In genomic region chr12:53950789-53951576, GRCh38 we compare ENCODE assay signal across 24 cellular contexts. TPM values are rescaled to one million over a fixed set of nuclear protein-coding genes. Genes with fewer than 3 reads are reported as not detected.
DNase-seq lines count a peak whose midpoint lies in the region; ATAC-seq and TF ChIP-seq lines count a peak whose summit lies in the region.
"Had no signal": no experiment of that assay in that cellular context is flagged by ENCODE, and none has a peak within 500 bp of the region (broad histone marks: within the 10 kb centered on the region; RNA-seq: fewer than 3 reads in every experiment).

No MANE protein-coding gene starts in this region.

- peak overlapping the region; percentile 68 for H3K27ac Mint-ChIP-seq in activated naive CD8-positive, alpha-beta T cell treated with anti-CD3 and anti-CD28 coated beads, Interleukin-2, amount 10 ng/mL, durations not matched to agents 7 days and 5 days
- H3K27ac Mint-ChIP-seq in activated naive CD8-positive, alpha-beta T cell treated with anti-CD3 and anti-CD28 coated beads for 36 hours = no peak overlapping the region
- H3K27ac Mint-ChIP-seq: stimulated activated effector memory CD8-positive, alpha-beta T cell treated with anti-CD3 and anti-CD28 coated beads, Interleukin-12 subunit alpha, Interleukin-12 subunit beta, amount 100 ng/mL, for 72 hours had no signal

- no peak for TF ChIP-seq CTCF in WERI-Rb-1 (IDR thresholded peaks at IDR 0.05; ENCODE audit: low read depth, low read length)
- no peak for TF ChIP-seq CTCF in upper lobe of right lung (IDR thresholded peaks at IDR 0.05)

- H3K4me3 Mint-ChIP-seq in activated naive CD8-positive, alpha-beta T cell treated with anti-CD3 and anti-CD28 coated beads, Interleukin-2, amount 10 ng/mL, durations not matched to agents 7 days and 5 days = peak overlapping the region; percentile 16
- H3K4me3 Mint-ChIP-seq in activated naive CD8-positive, alpha-beta T cell treated with anti-CD3 and anti-CD28 coated beads for 36 hours = no peak overlapping the region
- H3K4me3 Mint-ChIP-seq: stimulated activated effector memory CD8-positive, alpha-beta T cell treated with anti-CD3 and anti-CD28 coated beads, Interleukin-12 subunit alpha, Interleukin-12 subunit beta, amount 100 ng/mL, for 72 hours had no signal

- DNase-seq in activated naive CD8-positive, alpha-beta T cell treated with anti-CD3 and anti-CD28 coated beads, Interleukin-2, amount 10 ng/mL, durations not matched to agents 7 days and 5 days = peak; percentile 43
- no peak for DNase-seq in activated naive CD8-positive, alpha-beta T cell treated with anti-CD3 and anti-CD28 coated beads for 36 hours
- no peak for DNase-seq in WERI-Rb-1
- DNase-seq in upper lobe of right lung = peak; percentile 61
- DNase-seq in stimulated activated CD4-positive, alpha-beta T cell treated with anti-CD3 and anti-CD28 coated beads, Interleukin-12 subunit alpha, Interleukin-12 subunit beta, amount 100 ng/mL, for 4 hours = no peak
- DNase-seq in NCI-H345 treated with DMSO at 0.1 percent for 48 hours (lab: John Stamatoyannopoulos, UW; ENCODE audit: unreplicated experiment) = no peak
- DNase-seq: Caco-2; cerebellar nuclear complex; effector CD8-positive, alpha-beta T cell; glutamatergic neuron; GM23248; left ventricle myocardium inferior; NCI-H1436; NCI-H526; right cardiac atrium; SHP77; thyroid gland had no signal

- H3K4me1 ChIP-seq in iPS-15b (ENCODE audit: control insufficient read depth, insufficient read depth, low read length) = no peaks in the 10 kb centered on the region
- no peaks in the 10 kb centered on the region for H3K4me1 ChIP-seq in upper lobe of right lung

- peak overlapping the region; percentile 34 for H3K4me3 ChIP-seq in WERI-Rb-1 (ENCODE audit: low read depth, low read length)
- H3K4me3 ChIP-seq in iPS-15b (ENCODE audit: low read depth, low read length) = peak overlapping the region; percentile 13
- H3K4me3 ChIP-seq in upper lobe of right lung = no peak overlapping the region
- H3K4me3 ChIP-seq: GM23248, left ventricle myocardium inferior, thyroid gland had no signal

- peaks cover 4% of the 10 kb centered on the region for H3K4me1 Mint-ChIP-seq in activated naive CD8-positive, alpha-beta T cell treated with anti-CD3 and anti-CD28 coated beads, Interleukin-2, amount 10 ng/mL, durations not matched to agents 7 days and 5 days
- H3K4me1 Mint-ChIP-seq in activated naive CD8-positive, alpha-beta T cell treated with anti-CD3 and anti-CD28 coated beads for 36 hours = peaks cover 14% of the 10 kb centered on the region

- POLR2A ChIA-PET in activated naive CD8-positive, alpha-beta T cell treated with anti-CD3 and anti-CD28 coated beads, Interleukin-2, amount 10 ng/mL, durations not matched to agents 7 days and 5 days (lab: Charles Lee) = no interaction called here

- no peaks in the 10 kb centered on the region for H3K36me3 Mint-ChIP-seq in activated naive CD8-positive, alpha-beta T cell treated with anti-CD3 and anti-CD28 coated beads, Interleukin-2, amount 10 ng/mL, durations not matched to agents 7 days and 5 days
- no peaks in the 10 kb centered on the region for H3K36me3 Mint-ChIP-seq in activated naive CD8-positive, alpha-beta T cell treated with anti-CD3 and anti-CD28 coated beads for 36 hours

- ATAC-seq in activated naive CD8-positive, alpha-beta T cell treated with anti-CD3 and anti-CD28 coated beads, Interleukin-2, amount 10 ng/mL, durations not matched to agents 7 days and 5 days (ENCODE audit: low read depth) = no peak
- no peak for ATAC-seq in upper lobe of right lung
- ATAC-seq: stimulated activated effector memory CD8-positive, alpha-beta T cell treated with anti-CD3 and anti-CD28 coated beads, Interleukin-12 subunit alpha, Interleukin-12 subunit beta, amount 100 ng/mL, for 72 hours had no signal

- H3K36me3 ChIP-seq in WERI-Rb-1 (no peaks in the 10 kb centered on the region), iPS-15b (ENCODE audit: control insufficient read depth, insufficient read depth, low read length) (no peaks in the 10 kb centered on the region), upper lobe of right lung (no peaks in the 10 kb centered on the region)
- H3K36me3 ChIP-seq: left ventricle myocardium inferior, thyroid gland had no signal

- H3K9me3 Mint-ChIP-seq in activated naive CD8-positive, alpha-beta T cell treated with anti-CD3 and anti-CD28 coated beads, Interleukin-2, amount 10 ng/mL, durations not matched to agents 7 days and 5 days = no peaks in the 10 kb centered on the region
- peaks cover 1% of the 10 kb centered on the region for H3K9me3 Mint-ChIP-seq in activated naive CD8-positive, alpha-beta T cell treated with anti-CD3 and anti-CD28 coated beads for 36 hours
- H3K9me3 Mint-ChIP-seq: stimulated activated effector memory CD8-positive, alpha-beta T cell treated with anti-CD3 and anti-CD28 coated beads, Interleukin-12 subunit alpha, Interleukin-12 subunit beta, amount 100 ng/mL, for 72 hours had no signal

- H3K9ac ChIP-seq in iPS-15b (ENCODE audit: low read depth, low read length) = no peak overlapping the region
- H3K9ac ChIP-seq: GM23248 had no signal

- no peak overlapping the region for H3K27ac ChIP-seq in WERI-Rb-1
- no peak overlapping the region for H3K27ac ChIP-seq in upper lobe of right lung
- H3K27ac ChIP-seq: GM23248, left ventricle myocardium inferior, thyroid gland, VCaP had no signal

- intact Hi-C loops in upper lobe of right lung (cut with DNase I) = no loop called here

- H3K27me3 Mint-ChIP-seq in activated naive CD8-positive, alpha-beta T cell treated with anti-CD3 and anti-CD28 coated beads, Interleukin-2, amount 10 ng/mL, durations not matched to agents 7 days and 5 days = peaks cover 97% of the 10 kb centered on the region
- H3K27me3 Mint-ChIP-seq in activated naive CD8-positive, alpha-beta T cell treated with anti-CD3 and anti-CD28 coated beads for 36 hours = peaks cover 97% of the 10 kb centered on the region

- H3K9me3 ChIP-seq in WERI-Rb-1 (ENCODE audit: severe bottlenecking) (no peaks in the 10 kb centered on the region), iPS-15b (ENCODE audit: control insufficient read depth, insufficient read depth, low read length) (no peaks in the 10 kb centered on the region), upper lobe of right lung (no peaks in the 10 kb centered on the region)
- H3K9me3 ChIP-seq: Caco-2, left ventricle myocardium inferior, thyroid gland had no signal

- H3K27me3 ChIP-seq in WERI-Rb-1 (ENCODE audit: insufficient read depth, low read depth, severe bottlenecking) (peaks cover 68% of the 10 kb centered on the region), iPS-15b (ENCODE audit: control insufficient read depth, insufficient read depth, low read length) (peaks cover 99% of the 10 kb centered on the region), upper lobe of right lung (peaks cover 97% of the 10 kb centered on the region)

RNA-seq across cellular contexts. Expression of gene HOXC12, which starts 3.7 kb away (rescaled TPM):
- not detected for total RNA-seq in activated naive CD8-positive, alpha-beta T cell treated with anti-CD3 and anti-CD28 coated beads, Interleukin-2, amount 10 ng/mL, durations not matched to agents 7 days and 5 days
- total RNA-seq in activated naive CD8-positive, alpha-beta T cell treated with anti-CD3 and anti-CD28 coated beads for 36 hours = not detected
- total RNA-seq in upper lobe of right lung = not detected
- total RNA-seq: activated CD8-positive, alpha-beta memory T cell treated with anti-CD3 and anti-CD28 coated beads for 36 hours; fibroblast of lung; GM23248; left ventricle myocardium inferior; M059J; osteocyte; right cardiac atrium; thyroid gland had no signal

RNA-seq across cellular contexts. Expression of gene HOXC13, which starts 12.4 kb away (rescaled TPM):
- not detected for total RNA-seq in activated naive CD8-positive, alpha-beta T cell treated with anti-CD3 and anti-CD28 coated beads, Interleukin-2, amount 10 ng/mL, durations not matched to agents 7 days and 5 days
- total RNA-seq in activated naive CD8-positive, alpha-beta T cell treated with anti-CD3 and anti-CD28 coated beads for 36 hours = not detected
- total RNA-seq in upper lobe of right lung = not detected
- total RNA-seq: activated CD8-positive, alpha-beta memory T cell treated with anti-CD3 and anti-CD28 coated beads for 36 hours; fibroblast of lung; GM23248; left ventricle myocardium inferior; osteocyte; right cardiac atrium; thyroid gland had no signal

RNA-seq across cellular contexts. Expression of gene HOXC11, which starts 21.9 kb away (rescaled TPM):
- total RNA-seq in activated naive CD8-positive, alpha-beta T cell treated with anti-CD3 and anti-CD28 coated beads, Interleukin-2, amount 10 ng/mL, durations not matched to agents 7 days and 5 days = not detected
- not detected for total RNA-seq in activated naive CD8-positive, alpha-beta T cell treated with anti-CD3 and anti-CD28 coated beads for 36 hours
- total RNA-seq in upper lobe of right lung = not detected
- total RNA-seq: activated CD8-positive, alpha-beta memory T cell treated with anti-CD3 and anti-CD28 coated beads for 36 hours; fibroblast of lung; GM23248; left ventricle myocardium inferior; osteocyte; right cardiac atrium; thyroid gland had no signal

RNA-seq across cellular contexts. Expression of gene HOTAIR, which starts 23.8 kb away (rescaled TPM):
- total RNA-seq in activated naive CD8-positive, alpha-beta T cell treated with anti-CD3 and anti-CD28 coated beads, Interleukin-2, amount 10 ng/mL, durations not matched to agents 7 days and 5 days = not detected
- not detected for total RNA-seq in activated naive CD8-positive, alpha-beta T cell treated with anti-CD3 and anti-CD28 coated beads for 36 hours
- total RNA-seq in upper lobe of right lung = not detected
- total RNA-seq: activated CD8-positive, alpha-beta memory T cell treated with anti-CD3 and anti-CD28 coated beads for 36 hours; fibroblast of lung; GM23248; left ventricle myocardium inferior; osteocyte; right cardiac atrium; thyroid gland had no signal

RNA-seq across cellular contexts. Expression of gene HOXC10, which starts 34.0 kb away (rescaled TPM):
- not detected for total RNA-seq in activated naive CD8-positive, alpha-beta T cell treated with anti-CD3 and anti-CD28 coated beads, Interleukin-2, amount 10 ng/mL, durations not matched to agents 7 days and 5 days
- not detected for total RNA-seq in activated naive CD8-positive, alpha-beta T cell treated with anti-CD3 and anti-CD28 coated beads for 36 hours
- not detected for total RNA-seq in upper lobe of right lung
- total RNA-seq: activated CD8-positive, alpha-beta memory T cell treated with anti-CD3 and anti-CD28 coated beads for 36 hours; fibroblast of lung; GM23248; left ventricle myocardium inferior; osteocyte; right cardiac atrium; thyroid gland had no signal

Comparison
In these comparisons a context has a peak if more than half of its experiments do, and no peak if none do; other contexts are left out.
1. DNase-seq: peak in activated naive CD8-positive, alpha-beta T cell treated with anti-CD3 and anti-CD28 coated beads, Interleukin-2, amount 10 ng/mL, durations not matched to agents 7 days and 5 days (single experiment) and upper lobe of right lung (single experiment); none in activated naive CD8-positive, alpha-beta T cell treated with anti-CD3 and anti-CD28 coated beads for 36 hours (single experiment), WERI-Rb-1 (single experiment), stimulated activated CD4-positive, alpha-beta T cell treated with anti-CD3 and anti-CD28 coated beads, Interleukin-12 subunit alpha, Interleukin-12 subunit beta, amount 100 ng/mL, for 4 hours (single experiment) and NCI-H345 treated with DMSO at 0.1 percent for 48 hours (single experiment).